Comparison of ENCODE assay signal across 1 cellular context in genomic region chr3:50572158-50572557, GRCh38.
TF ChIP-seq lines count a peak whose summit lies in the region.

No MANE protein-coding gene starts in this region.

TF ChIP-seq in GM23338, 12 proteins besides CTCF, POLR2A, EP300 and RAD21 (continued from another document):
- no peak for TF ChIP-seq ZNF462 (CRISPR knock-in tag; IDR thresholded peaks at IDR 0.05)
- no peak for TF ChIP-seq JUNB (IDR thresholded peaks at IDR 0.05; ENCODE audit: unreplicated experiment)
- no peak for TF ChIP-seq STAT1 (IDR thresholded peaks at IDR 0.05; ENCODE audit: unreplicated experiment)
- no peak for TF ChIP-seq ZNF114 (CRISPR knock-in tag; IDR thresholded peaks at IDR 0.05)
